Comparison of ENCODE assay signal across 14 cellular contexts in the genomic region with DNA sequence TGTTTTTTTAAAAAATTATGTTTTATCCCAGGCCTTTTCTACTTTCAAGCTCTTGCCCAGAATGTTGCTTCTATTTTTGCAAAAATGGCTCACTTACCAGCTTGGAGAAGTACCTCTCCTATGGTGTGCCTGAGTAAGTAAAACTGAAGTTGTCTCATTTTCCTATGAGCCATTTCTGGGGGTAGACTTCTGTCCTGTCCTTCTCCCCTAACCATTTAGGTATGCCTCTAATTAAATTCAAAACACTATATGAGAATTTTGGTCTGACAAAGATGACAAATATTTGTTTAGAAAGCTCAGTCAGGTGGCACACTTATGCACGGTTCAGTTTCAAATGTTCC.
"Had no signal": no experiment of that assay in that cellular context is flagged by ENCODE, and none has a peak within 500 bp of the region (broad histone marks: within the 10 kb centered on the region; RNA-seq: fewer than 3 reads in every experiment).

No MANE protein-coding gene starts in this region.

- H3K9me3 Mint-ChIP-seq: stimulated activated naive CD8-positive, alpha-beta T cell treated with anti-CD3 and anti-CD28 coated beads, Interleukin-15, Interleukin-2, amounts not matched to agents 100 ng/mL and 50 ng/mL, for 24 hours had no signal

- H3K4me3 ChIP-seq: cardiac muscle cell, gastroesophageal sphincter, heart right ventricle, lower lobe of right lung, prostate gland, right lobe of liver, testis, upper lobe of right lung had no signal

- H3K27me3 ChIP-seq: gastroesophageal sphincter, heart right ventricle, right lobe of liver, testis, upper lobe of right lung had no signal

- H3K27me3 Mint-ChIP-seq: stimulated activated naive CD8-positive, alpha-beta T cell treated with anti-CD3 and anti-CD28 coated beads, Interleukin-15, Interleukin-2, amounts not matched to agents 100 ng/mL and 50 ng/mL, for 24 hours had no signal

- DNase-seq: activated CD4-positive, alpha-beta T cell treated with anti-CD3 and anti-CD28 coated beads for 1 hour; activated gamma-delta T cell treated with Interleukin-2 at 50 U/mL for 16 hours; heart right ventricle; left cardiac atrium; lower lobe of right lung; occipital lobe; right lobe of liver; testis; upper lobe of right lung had no signal

- H3K4me3 Mint-ChIP-seq: nephron; stimulated activated naive CD8-positive, alpha-beta T cell treated with anti-CD3 and anti-CD28 coated beads, Interleukin-15, Interleukin-2, amounts not matched to agents 100 ng/mL and 50 ng/mL, for 24 hours had no signal

- H3K27ac Mint-ChIP-seq: nephron had no signal

- H3K36me3 ChIP-seq: cardiac muscle cell, gastroesophageal sphincter, heart right ventricle, lower lobe of right lung, prostate gland, right lobe of liver, upper lobe of right lung had no signal

- H3K4me1 ChIP-seq: lower lobe of right lung, prostate gland had no signal

- ATAC-seq: gastroesophageal sphincter, heart right ventricle, left cardiac atrium, lower lobe of right lung, right lobe of liver, upper lobe of right lung had no signal

- H3K9me3 ChIP-seq: gastroesophageal sphincter, lower lobe of right lung, prostate gland, right lobe of liver, testis, upper lobe of right lung had no signal

- H3K27ac ChIP-seq: cardiac muscle cell, gastroesophageal sphincter, heart right ventricle, lower lobe of right lung, prostate gland, right lobe of liver, testis, upper lobe of right lung had no signal
